ENCODE assay signal across 36 cellular contexts in the genomic region with DNA sequence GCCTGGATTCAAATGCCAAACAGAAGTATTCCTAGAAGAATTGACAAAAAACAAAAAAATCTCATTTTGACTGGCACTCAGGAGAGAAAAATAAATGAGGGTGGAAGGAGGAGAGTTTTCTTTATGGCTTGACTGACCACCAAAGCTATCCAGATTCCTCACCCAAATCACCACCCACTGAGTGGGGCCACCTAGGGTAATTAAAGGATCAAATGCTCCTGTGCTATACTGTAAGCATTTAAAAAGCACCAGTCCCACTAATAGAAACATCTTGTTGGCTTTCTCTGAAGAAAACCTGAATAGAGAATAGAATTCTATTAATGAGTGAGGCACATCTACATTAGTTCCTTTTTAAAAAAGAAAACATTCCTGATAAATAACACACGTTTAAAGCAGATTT.
"Had no signal": no experiment of that assay in that cellular context is flagged by ENCODE, and none has a peak within 500 bp of the region (broad histone marks: within the 10 kb centered on the region; RNA-seq: fewer than 3 reads in every experiment).

No MANE protein-coding gene starts in this region.

- H3K9me3 ChIP-seq: ascending aorta had no signal

- H3K4me3 ChIP-seq: ascending aorta, cardiac muscle cell had no signal

- H3K4me1 ChIP-seq: ascending aorta had no signal

- H3K9me3 Mint-ChIP-seq: activated B cell treated with CpG ODN at 0.5 μM for 24 hours; activated CD4-positive, alpha-beta memory T cell treated with anti-CD3 and anti-CD28 coated beads for 36 hours; activated CD4-positive, alpha-beta T cell treated with anti-CD3 and anti-CD28 coated beads, Interleukin-2, amount 10 ng/mL, durations not matched to agents 24 days and 14 days; activated CD8-positive, alpha-beta T cell treated with anti-CD3 and anti-CD28 coated beads for 36 hours; activated naive CD4-positive, alpha-beta T cell treated with anti-CD3 and anti-CD28 coated beads, Interleukin-2, amount 10 ng/mL, durations not matched to agents 7 days and 5 days; activated naive CD4-positive, alpha-beta T cell treated with anti-CD3 and anti-CD28 coated beads, Interleukin-2, amount 50 U/mL, for 24 hours; activated naive CD8-positive, alpha-beta T cell treated with anti-CD3 and anti-CD28 coated beads, Interleukin-2, amount 10 ng/mL, durations not matched to agents 7 days and 5 days; activated naive CD8-positive, alpha-beta T cell treated with anti-CD3 and anti-CD28 coated beads, Interleukin-2, amount 50 U/mL, for 24 hours; activated T-cell treated with anti-CD3 and anti-CD28 coated beads, Interleukin-2, amount 50 U/mL, for 4 hours; activated T-cell treated with anti-CD3 and anti-CD28 coated beads, Interleukin-2, amount 50 U/mL, for 72 hours; activated T-helper 1 cell treated with anti-CD3 and anti-CD28 coated beads, Interleukin-12 subunit alpha, Interleukin-12 subunit beta, Interleukin-2, Interleukin-4 antibody, amounts not matched to agents 30 ng/mL and 10 ng/mL and 1 ng/mL, durations not matched to agents 14 hours and 24 hours and 36 hours; activated T-helper 17 cell treated with anti-CD3 and anti-CD28 coated beads, Interleukin-2, amount 50 U/mL, for 72 hours; central memory CD8-positive, alpha-beta T cell; T-helper 1 cell treated with Interleukin-12 subunit alpha and Interleukin-12 subunit beta and Interleukin-4 antibody, amounts not matched to agents 30 μg/mL and 1 μg/mL, for 36 hours; T-helper 2 cell treated with Interferon-gamma antibody and Interleukin-4, amounts not matched to agents 5 μg/mL and 100 μg/mL, for 36 hours had no signal

- DNase-seq: activated B cell treated with CpG ODN at 0.5 μM for 24 hours; activated CD4-positive, alpha-beta memory T cell treated with anti-CD3 and anti-CD28 coated beads for 36 hours; activated CD4-positive, alpha-beta T cell treated with anti-CD3 and anti-CD28 coated beads for 4 hours; activated CD4-positive, alpha-beta T cell treated with anti-CD3 and anti-CD28 coated beads, Interleukin-2, amount 10 ng/mL, durations not matched to agents 24 days and 14 days; activated CD4-positive, alpha-beta T cell treated with anti-CD3 and anti-CD28 coated beads, Interleukin-2, amount 50 U/mL, for 1 hour; activated CD4-positive, alpha-beta T cell treated with anti-CD3 and anti-CD28 coated beads, Interleukin-2, amount 50 U/mL, for 4 hours; activated CD4-positive, CD25-positive, alpha-beta regulatory T cell treated with anti-CD3 and anti-CD28 coated beads, Interleukin-2, amount 50 U/mL, for 72 hours; activated CD8-positive, alpha-beta memory T cell treated with anti-CD3 and anti-CD28 coated beads, Interleukin-2, amount 50 U/mL, for 4 hours; activated CD8-positive, alpha-beta T cell treated with anti-CD3 and anti-CD28 coated beads for 36 hours; activated effector memory CD4-positive, alpha-beta T cell treated with anti-CD3 and anti-CD28 coated beads, Interleukin-2, amount 50 U/mL, for 16 hours; activated gamma-delta T cell treated with Interleukin-2 at 50 U/mL for 16 hours; activated naive CD4-positive, alpha-beta T cell treated with anti-CD3 and anti-CD28 coated beads, Interleukin-2, amount 10 ng/mL, durations not matched to agents 7 days and 5 days; activated naive CD4-positive, alpha-beta T cell treated with Interleukin-2 at 50 U/mL for 16 hours; activated naive CD8-positive, alpha-beta T cell treated with anti-CD3 and anti-CD28 coated beads, Interleukin-2, amount 10 ng/mL, durations not matched to agents 7 days and 5 days; activated naive CD8-positive, alpha-beta T cell treated with anti-CD3 and anti-CD28 coated beads, Interleukin-2, amount 50 U/mL, for 24 hours; activated T-cell treated with anti-CD3 and anti-CD28 coated beads for 4 hours; activated T-cell treated with anti-CD3 and anti-CD28 coated beads, Interleukin-2, amount 50 U/mL, for 1 hour; activated T-cell treated with anti-CD3 and anti-CD28 coated beads, Interleukin-2, amount 50 U/mL, for 4 hours; activated T-cell treated with anti-CD3 and anti-CD28 coated beads, Interleukin-2, amount 50 U/mL, for 72 hours; amygdala; anterior cingulate cortex; caudate nucleus; cerebellar nuclear complex; T-helper 2 cell; T-helper 9 cell had no signal

- ATAC-seq: activated CD8-positive, alpha-beta T cell treated with anti-CD3 and anti-CD28 coated beads for 36 hours; activated naive CD8-positive, alpha-beta T cell treated with anti-CD3 and anti-CD28 coated beads, Interleukin-2, amount 50 U/mL, for 24 hours; activated T-cell treated with anti-CD3 and anti-CD28 coated beads, Interleukin-2, amount 50 U/mL, for 4 hours; activated T-cell treated with anti-CD3 and anti-CD28 coated beads, Interleukin-2, amount 50 U/mL, for 72 hours; activated T-helper 17 cell treated with anti-CD3 and anti-CD28 coated beads, Interleukin-2, amount 50 U/mL, for 72 hours had no signal

- H3K27me3 ChIP-seq: ascending aorta, cardiac muscle cell had no signal

- H3K36me3 ChIP-seq: ascending aorta, cardiac muscle cell had no signal

- H3K36me3 Mint-ChIP-seq: activated CD4-positive, alpha-beta memory T cell treated with anti-CD3 and anti-CD28 coated beads for 36 hours; activated naive CD4-positive, alpha-beta T cell treated with anti-CD3 and anti-CD28 coated beads, Interleukin-2, amount 10 ng/mL, durations not matched to agents 7 days and 5 days; activated naive CD4-positive, alpha-beta T cell treated with anti-CD3 and anti-CD28 coated beads, Interleukin-2, amount 50 U/mL, for 24 hours; activated naive CD8-positive, alpha-beta T cell; activated naive CD8-positive, alpha-beta T cell treated with anti-CD3 and anti-CD28 coated beads, Interleukin-2, amount 10 ng/mL, durations not matched to agents 7 days and 5 days; brain had no signal

- H3K27ac ChIP-seq: ascending aorta, cardiac muscle cell, VCaP had no signal

- H3K27ac Mint-ChIP-seq: activated B cell treated with CpG ODN at 0.5 μM for 24 hours; activated CD4-positive, alpha-beta memory T cell treated with anti-CD3 and anti-CD28 coated beads for 36 hours; activated CD4-positive, alpha-beta T cell treated with anti-CD3 and anti-CD28 coated beads, Interleukin-2, amount 10 ng/mL, durations not matched to agents 24 days and 14 days; activated CD8-positive, alpha-beta T cell treated with anti-CD3 and anti-CD28 coated beads for 36 hours; activated naive CD4-positive, alpha-beta T cell treated with anti-CD3 and anti-CD28 coated beads, Interleukin-2, amount 10 ng/mL, durations not matched to agents 7 days and 5 days; activated naive CD4-positive, alpha-beta T cell treated with anti-CD3 and anti-CD28 coated beads, Interleukin-2, amount 50 U/mL, for 24 hours; activated naive CD8-positive, alpha-beta T cell; activated naive CD8-positive, alpha-beta T cell treated with anti-CD3 and anti-CD28 coated beads, Interleukin-2, amount 10 ng/mL, durations not matched to agents 7 days and 5 days; activated naive CD8-positive, alpha-beta T cell treated with anti-CD3 and anti-CD28 coated beads, Interleukin-2, amount 50 U/mL, for 24 hours; activated T-cell treated with anti-CD3 and anti-CD28 coated beads, Interleukin-2, amount 50 U/mL, for 72 hours; activated T-helper 1 cell treated with anti-CD3 and anti-CD28 coated beads, Interleukin-12 subunit alpha, Interleukin-12 subunit beta, Interleukin-2, Interleukin-4 antibody, amounts not matched to agents 30 ng/mL and 10 ng/mL and 1 ng/mL, durations not matched to agents 14 hours and 24 hours and 36 hours; activated T-helper 17 cell treated with anti-CD3 and anti-CD28 coated beads, Interleukin-2, amount 50 U/mL, for 72 hours; brain; T-helper 1 cell treated with Interleukin-12 subunit alpha and Interleukin-12 subunit beta and Interleukin-4 antibody, amounts not matched to agents 30 μg/mL and 1 μg/mL, for 36 hours; T-helper 2 cell treated with Interferon-gamma antibody and Interleukin-4, amounts not matched to agents 5 μg/mL and 100 μg/mL, for 36 hours had no signal

- H3K4me3 Mint-ChIP-seq: activated B cell treated with CpG ODN at 0.5 μM for 24 hours; activated CD4-positive, alpha-beta memory T cell treated with anti-CD3 and anti-CD28 coated beads for 36 hours; activated CD4-positive, alpha-beta T cell treated with anti-CD3 and anti-CD28 coated beads, Interleukin-2, amount 10 ng/mL, durations not matched to agents 24 days and 14 days; activated CD8-positive, alpha-beta T cell treated with anti-CD3 and anti-CD28 coated beads for 36 hours; activated naive CD4-positive, alpha-beta T cell treated with anti-CD3 and anti-CD28 coated beads, Interleukin-2, amount 10 ng/mL, durations not matched to agents 7 days and 5 days; activated naive CD4-positive, alpha-beta T cell treated with anti-CD3 and anti-CD28 coated beads, Interleukin-2, amount 50 U/mL, for 24 hours; activated naive CD8-positive, alpha-beta T cell; activated naive CD8-positive, alpha-beta T cell treated with anti-CD3 and anti-CD28 coated beads, Interleukin-2, amount 10 ng/mL, durations not matched to agents 7 days and 5 days; activated naive CD8-positive, alpha-beta T cell treated with anti-CD3 and anti-CD28 coated beads, Interleukin-2, amount 50 U/mL, for 24 hours; activated T-cell treated with anti-CD3 and anti-CD28 coated beads, Interleukin-2, amount 50 U/mL, for 4 hours; activated T-cell treated with anti-CD3 and anti-CD28 coated beads, Interleukin-2, amount 50 U/mL, for 72 hours; activated T-helper 1 cell treated with anti-CD3 and anti-CD28 coated beads, Interleukin-12 subunit alpha, Interleukin-12 subunit beta, Interleukin-2, Interleukin-4 antibody, amounts not matched to agents 30 ng/mL and 10 ng/mL and 1 ng/mL, durations not matched to agents 14 hours and 24 hours and 36 hours; activated T-helper 17 cell treated with anti-CD3 and anti-CD28 coated beads, Interleukin-2, amount 50 U/mL, for 72 hours; brain; central memory CD8-positive, alpha-beta T cell; T-helper 1 cell treated with Interleukin-12 subunit alpha and Interleukin-12 subunit beta and Interleukin-4 antibody, amounts not matched to agents 30 μg/mL and 1 μg/mL, for 36 hours; T-helper 2 cell treated with Interferon-gamma antibody and Interleukin-4, amounts not matched to agents 5 μg/mL and 100 μg/mL, for 36 hours had no signal

- H3K4me1 Mint-ChIP-seq: activated B cell treated with CpG ODN at 0.5 μM for 24 hours; activated CD4-positive, alpha-beta T cell treated with anti-CD3 and anti-CD28 coated beads, Interleukin-2, amount 10 ng/mL, durations not matched to agents 24 days and 14 days; activated naive CD4-positive, alpha-beta T cell treated with anti-CD3 and anti-CD28 coated beads, Interleukin-2, amount 10 ng/mL, durations not matched to agents 7 days and 5 days; activated naive CD4-positive, alpha-beta T cell treated with anti-CD3 and anti-CD28 coated beads, Interleukin-2, amount 50 U/mL, for 24 hours; activated naive CD8-positive, alpha-beta T cell treated with anti-CD3 and anti-CD28 coated beads, Interleukin-2, amount 50 U/mL, for 24 hours; activated T-helper 17 cell treated with anti-CD3 and anti-CD28 coated beads, Interleukin-2, amount 50 U/mL, for 72 hours; central memory CD8-positive, alpha-beta T cell had no signal

- H3K27me3 Mint-ChIP-seq: activated B cell treated with CpG ODN at 0.5 μM for 24 hours; activated naive CD8-positive, alpha-beta T cell; activated naive CD8-positive, alpha-beta T cell treated with anti-CD3 and anti-CD28 coated beads, Interleukin-2, amount 50 U/mL, for 24 hours had no signal
